In the genomic region with DNA sequence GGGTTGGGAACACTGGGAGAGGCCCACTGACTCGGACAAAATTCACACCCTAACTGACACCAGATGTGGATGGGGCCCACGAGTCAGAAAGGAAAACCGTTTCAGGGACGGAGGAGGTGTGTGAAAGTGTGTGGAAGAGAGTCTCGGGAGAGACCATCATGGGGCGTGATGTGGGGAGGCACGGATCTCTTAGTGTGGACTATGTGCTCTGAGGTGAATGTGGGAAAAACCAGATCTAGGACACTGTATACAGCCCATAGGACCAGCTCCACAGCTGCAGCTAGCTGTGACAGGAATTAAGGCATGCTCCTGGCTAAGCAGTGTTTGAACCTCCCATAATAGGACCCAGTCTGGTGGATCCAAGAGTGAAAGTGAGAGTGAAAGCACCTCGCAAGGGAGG, we compare ENCODE assay signal across 9 cellular contexts.
"Had no signal": no experiment of that assay in that cellular context is flagged by ENCODE, and none has a peak within 500 bp of the region (broad histone marks: within the 10 kb centered on the region; RNA-seq: fewer than 3 reads in every experiment).

No MANE protein-coding gene starts in this region.

- H3K4me3 Mint-ChIP-seq: GM23338, H9, HFFc6 had no signal

- H3K4me1 Mint-ChIP-seq: GM23338, H9 had no signal

- H3K9ac ChIP-seq: GM23248 had no signal

- H3K27ac Mint-ChIP-seq: GM23338, H9, HFFc6 had no signal

- H3K4me2 ChIP-seq: GM23338 had no signal

- H3K4me3 ChIP-seq: GM23248, GM23338, HAP-1 had no signal

- H3K9me3 ChIP-seq: HAP-1 had no signal

- ATAC-seq: GM23338, HCT116 had no signal

- DNase-seq: GM23248, GOT3, H7, H9, HCEC 1CT, HFFc6 had no signal

- H3K36me3 ChIP-seq: HAP-1 had no signal

- H2AFZ ChIP-seq: GM23248, GM23338 had no signal

- H3K27ac ChIP-seq: GM23248 had no signal

- H3K4me1 ChIP-seq: HAP-1 had no signal
